Comparison of ENCODE assay signal across 33 cellular contexts in the genomic region with DNA sequence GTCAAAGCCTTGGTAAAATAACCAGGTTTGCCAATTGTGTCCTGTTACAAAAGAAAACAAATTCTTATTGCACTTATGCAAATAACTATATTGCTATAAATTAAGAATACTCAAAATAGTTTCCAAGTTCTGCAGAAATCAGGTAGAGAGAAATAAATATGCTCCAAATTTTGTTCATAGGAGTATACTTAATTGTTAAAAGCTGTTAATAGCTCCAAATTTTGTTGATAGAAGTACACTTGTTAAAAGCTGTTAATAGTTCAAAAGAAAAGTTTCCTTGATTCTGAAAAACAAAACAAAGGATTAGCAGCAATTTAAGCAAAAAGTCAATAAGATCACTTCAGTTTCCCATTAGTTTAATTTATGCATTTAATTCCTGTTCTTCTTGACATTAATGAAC.
"Had no signal": no experiment of that assay in that cellular context is flagged by ENCODE, and none has a peak within 500 bp of the region (broad histone marks: within the 10 kb centered on the region; RNA-seq: fewer than 3 reads in every experiment).

No MANE protein-coding gene starts in this region.

- H3K27me3 Mint-ChIP-seq: activated B cell treated with CpG ODN at 0.5 μM for 24 hours; activated CD8-positive, alpha-beta T cell treated with anti-CD3 and anti-CD28 coated beads for 36 hours; activated naive CD8-positive, alpha-beta T cell; activated T-helper 17 cell treated with anti-CD3 and anti-CD28 coated beads, Interleukin-2, amount 50 U/mL, for 72 hours; brain; T-helper 17 cell had no signal

- H3K4me1 Mint-ChIP-seq: activated B cell treated with CpG ODN at 0.5 μM for 24 hours; activated T-helper 17 cell treated with anti-CD3 and anti-CD28 coated beads, Interleukin-2, amount 50 U/mL, for 72 hours; brain; T-helper 17 cell had no signal

- DNase-seq: activated B cell treated with CpG ODN at 0.5 μM for 24 hours; activated CD4-positive, alpha-beta T cell treated with anti-CD3 and anti-CD28 coated beads for 48 hours; activated CD4-positive, alpha-beta T cell treated with anti-CD3 and anti-CD28 coated beads, Interleukin-2, amount 50 U/mL, for 1 hour; activated CD4-positive, alpha-beta T cell treated with anti-CD3 and anti-CD28 coated beads, Interleukin-2, amount 50 U/mL, for 48 hours; activated CD8-positive, alpha-beta memory T cell treated with anti-CD3 and anti-CD28 coated beads for 24 hours; activated CD8-positive, alpha-beta T cell treated with anti-CD3 and anti-CD28 coated beads for 36 hours; activated effector memory CD4-positive, alpha-beta T cell treated with Interleukin-2 at 50 U/mL for 16 hours; activated gamma-delta T cell treated with Interleukin-2 at 50 U/mL for 16 hours; activated naive CD4-positive, alpha-beta T cell treated with anti-CD3 and anti-CD28 coated beads, Interleukin-2, amount 50 U/mL, for 16 hours; activated naive CD4-positive, alpha-beta T cell treated with Interleukin-2 at 50 U/mL for 16 hours; activated T-cell treated with anti-CD3 and anti-CD28 coated beads, Interleukin-2, amount 50 U/mL, for 4 hours; amygdala; aorta; central memory CD4-positive, alpha-beta T cell; cerebellar nuclear complex; colonic mucosa; effector CD8-positive, alpha-beta T cell; foreskin fibroblast; head of caudate nucleus; T-helper 1 cell; T-helper 17 cell; T1000; WERI-Rb-1 had no signal

- H3K36me3 Mint-ChIP-seq: activated naive CD8-positive, alpha-beta T cell; brain had no signal

- H3K4me3 ChIP-seq: breast epithelium, cardiac muscle cell, colonic mucosa had no signal

- H3K27me3 ChIP-seq: breast epithelium, cardiac muscle cell, colonic mucosa had no signal

- H3K9me3 ChIP-seq: colonic mucosa had no signal

- H3K4me3 Mint-ChIP-seq: activated B cell treated with CpG ODN at 0.5 μM for 24 hours; activated CD8-positive, alpha-beta T cell treated with anti-CD3 and anti-CD28 coated beads for 36 hours; activated naive CD8-positive, alpha-beta T cell; activated T-cell treated with anti-CD3 and anti-CD28 coated beads, Interleukin-2, amount 50 U/mL, for 4 hours; activated T-helper 17 cell treated with anti-CD3 and anti-CD28 coated beads, Interleukin-2, amount 50 U/mL, for 72 hours; brain; T-helper 17 cell; T-helper 2 cell treated with Interferon-gamma antibody and Interleukin-4, amounts not matched to agents 5 μg/mL and 100 μg/mL, for 36 hours had no signal

- ATAC-seq: activated CD4-positive, CD25-positive, alpha-beta regulatory T cell treated with anti-CD3 and anti-CD28 coated beads, Interleukin-2, amount 50 U/mL, for 24 hours; activated CD8-positive, alpha-beta T cell treated with anti-CD3 and anti-CD28 coated beads for 36 hours; activated T-cell treated with anti-CD3 and anti-CD28 coated beads, Interleukin-2, amount 50 U/mL, for 4 hours; activated T-helper 17 cell treated with anti-CD3 and anti-CD28 coated beads, Interleukin-2, amount 50 U/mL, for 72 hours; esophagus mucosa; T-helper 17 cell had no signal

- H3K4me1 ChIP-seq: breast epithelium, colonic mucosa had no signal

- H3K27ac Mint-ChIP-seq: activated B cell treated with CpG ODN at 0.5 μM for 24 hours; activated CD8-positive, alpha-beta T cell treated with anti-CD3 and anti-CD28 coated beads for 36 hours; activated naive CD8-positive, alpha-beta T cell; activated T-helper 17 cell treated with anti-CD3 and anti-CD28 coated beads, Interleukin-2, amount 50 U/mL, for 72 hours; brain; T-helper 17 cell; T-helper 2 cell treated with Interferon-gamma antibody and Interleukin-4, amounts not matched to agents 5 μg/mL and 100 μg/mL, for 36 hours had no signal

- FAIRE-seq: endometrium, frontal cortex had no signal

- H3K36me3 ChIP-seq: breast epithelium, cardiac muscle cell, colonic mucosa, WERI-Rb-1 had no signal

- H3K27ac ChIP-seq: breast epithelium, cardiac muscle cell, colonic mucosa, WERI-Rb-1 had no signal
